Comparison of ENCODE assay signal across 8 cellular contexts in the genomic region with DNA sequence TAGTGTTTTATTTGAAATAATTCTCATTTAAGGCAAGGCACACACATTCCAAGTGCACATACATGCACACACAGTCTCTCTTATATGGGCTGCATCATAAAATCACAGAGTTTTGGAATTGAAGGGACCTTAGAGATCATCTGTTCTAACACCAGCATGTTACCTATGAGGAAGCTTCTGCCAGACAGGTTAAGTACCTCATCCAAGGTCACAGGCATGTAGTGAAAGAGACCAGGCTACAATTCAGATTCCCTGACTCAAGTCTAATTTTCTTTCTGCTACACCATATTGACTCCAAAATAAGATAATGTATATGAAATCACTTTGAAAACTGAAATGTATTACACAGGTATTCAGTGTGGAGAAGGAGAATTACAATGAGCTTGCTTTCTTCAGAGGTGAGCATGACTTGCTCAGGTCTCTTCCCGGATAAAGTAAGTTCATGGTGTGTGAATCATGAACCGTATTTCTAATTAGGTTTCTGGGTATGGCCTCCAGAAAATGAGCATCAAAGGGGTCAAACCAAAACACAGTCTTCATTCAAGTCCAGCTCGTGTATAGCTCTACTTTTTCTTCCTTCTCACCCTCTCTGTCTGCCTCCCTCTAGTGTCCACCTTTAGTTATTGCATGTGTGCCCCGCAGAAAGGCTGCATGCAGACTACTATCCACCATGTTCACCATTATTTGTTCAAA.
DNase-seq lines count a peak whose midpoint lies in the region; ATAC-seq and TF ChIP-seq lines count a peak whose summit lies in the region.

No MANE protein-coding gene starts in this region.

- H3K4me3 ChIP-seq in AG04450 (ENCODE audit: low read depth, low read length) (no peak overlapping the region), OCI-LY3 (ENCODE audit: low read length) (no peak overlapping the region), transverse colon (no peak overlapping the region)

- POLR2A ChIA-PET in AG04450 (lab: Yijun Ruan, JAX), result interaction anchor here (0.5 to 1.2 kb wide), 2 partner anchors 413 to 613 kb away, joined by 3 read pairs; no protein-coding TSS in a partner anchor

- H3K9me3 ChIP-seq in AG04450 (ENCODE audit: control insufficient read depth, insufficient read depth, low read length) (no peaks in the 10 kb centered on the region), OCI-LY3 (ENCODE audit: insufficient read depth, low read length) (no peaks in the 10 kb centered on the region), transverse colon (no peaks in the 10 kb centered on the region)

- peaks cover 21% of the 10 kb centered on the region for H3K27me3 ChIP-seq in AG04450 (ENCODE audit: control insufficient read depth, insufficient read depth, low read length)
- peaks cover 68% of the 10 kb centered on the region for H3K27me3 ChIP-seq in OCI-LY3 (ENCODE audit: low read depth, low read length)
- H3K27me3 ChIP-seq in transverse colon, result no peaks in the 10 kb centered on the region

- ATAC-seq in GM18502 (IDR thresholded peaks at IDR 0.05; ENCODE audit: poor library complexity, unreplicated experiment), result peak; percentile 71
- peak; percentile 77 to 81 for ATAC-seq in activated T-cell treated with anti-CD3 and anti-CD28 coated beads, Interleukin-2, amount 50 U/mL, for 4 hours

- H2AFZ ChIP-seq in OCI-LY3 (ENCODE audit: low read depth, low read length), result no peak overlapping the region

- whole genome bisulfite sequencing in transverse colon (ENCODE audit: low coverage in 1 of 2), 2 donors, result 25 to 31% methylated on average over 4 of the region's 4 CpGs

- in situ Hi-C loops in transverse colon (cut with MboI; ENCODE audit: low pct_ligation_motif_present in 1 of 4, low pct_unique_long_range_greater_than_20kb in 1 of 4, low sequenced_read_pairs in 3 of 4), result loop anchor here in 3 of 4 donors (10.0 kb wide), 4 partner anchors 400 to 660 kb away; partner anchors contain the start of gene FUT8 (in 1 of the 3)

- no peak for TF ChIP-seq POLR2A in transverse colon (IDR thresholded peaks at IDR 0.05)

- H3K4me1 ChIP-seq in OCI-LY3 (ENCODE audit: low read length) (no peaks in the 10 kb centered on the region), transverse colon (peaks cover 0 to 4% (median 0%) of the 10 kb centered on the region in 4 donors)

- peak; percentile 97 for TF ChIP-seq CTCF in AG04450 (IDR thresholded peaks at IDR 0.05; ENCODE audit: low read depth, low read length)
- TF ChIP-seq CTCF in OCI-LY3 (IDR thresholded peaks at IDR 0.05; ENCODE audit: low read depth, low read length), result peak; percentile 85
- peak; percentile 91 to 95 (median 92) for TF ChIP-seq CTCF in transverse colon (IDR thresholded peaks at IDR 0.05)

- H3K79me2 ChIP-seq in OCI-LY3 (ENCODE audit: low read length), result no peaks in the 10 kb centered on the region

- H3K36me3 ChIP-seq in OCI-LY3 (replicated peaks; ENCODE audit: low read depth, low read length) (no peaks in the 10 kb centered on the region), transverse colon (no peaks in the 10 kb centered on the region)

- H3K9ac ChIP-seq in OCI-LY3 (ENCODE audit: low read length), result no peak overlapping the region

- no peaks in the 10 kb centered on the region for H3K27me3 Mint-ChIP-seq in activated T-cell treated with anti-CD3 and anti-CD28 coated beads, Interleukin-2, amount 50 U/mL, for 4 hours (ENCODE audit: low read depth)

- TF ChIP-seq EP300 in transverse colon (IDR thresholded peaks at IDR 0.05; ENCODE audit: low read depth), result no peak

- H3K27ac ChIP-seq in AG04450 (ENCODE audit: low read depth, low read length) (no peak overlapping the region), OCI-LY3 (ENCODE audit: low read length) (no peak overlapping the region), transverse colon (no peak overlapping the region)

- no peaks in the 10 kb centered on the region for H4K20me1 ChIP-seq in OCI-LY3 (ENCODE audit: insufficient read depth, low read length)

- peaks cover 9% of the 10 kb centered on the region for H3K4me1 Mint-ChIP-seq in activated T-cell treated with anti-CD3 and anti-CD28 coated beads, Interleukin-2, amount 50 U/mL, for 4 hours (ENCODE audit: low read depth)

- intact Hi-C loops in transverse colon (cut with DNase I; ENCODE audit: low total_unique reads), result loop anchor here (5.0 to 10.0 kb wide), 2 partner anchors 412 to 660 kb away; partner anchors contain the start of gene FUT8

- H3K9me3 Mint-ChIP-seq in activated T-cell treated with anti-CD3 and anti-CD28 coated beads, Interleukin-2, amount 50 U/mL, for 4 hours, result no peaks in the 10 kb centered on the region

- DNase-seq in AG04450 (ENCODE audit: low read depth, low spot score) (peak; percentile 41), HuH-7 (ENCODE audit: low spot score) (peak; percentile 38), fibroblast of peridontal ligament (ENCODE audit: extremely low read depth) (peak; percentile 80), occipital lobe (lab: John Stamatoyannopoulos, UW) (peak; percentile 1), transverse colon (peak; percentile 61)
- peak; percentile 51 for DNase-seq in activated T-cell treated with anti-CD3 and anti-CD28 coated beads, Interleukin-2, amount 50 U/mL, for 4 hours

- no peaks in the 10 kb centered on the region for H3K36me3 Mint-ChIP-seq in activated T-cell treated with anti-CD3 and anti-CD28 coated beads, Interleukin-2, amount 50 U/mL, for 4 hours (ENCODE audit: insufficient read depth)

- H3K4me3 Mint-ChIP-seq in activated T-cell treated with anti-CD3 and anti-CD28 coated beads, Interleukin-2, amount 50 U/mL, for 4 hours, result no peak overlapping the region

- peak overlapping the region; percentile 19; the same call in 1 of the 2 replicates for H3K4me2 ChIP-seq in OCI-LY3 (ENCODE audit: low read length)

- CTCF ChIA-PET in AG04450 (lab: Charles Lee), result interaction anchor here (0.5 to 9.2 kb wide), 95 partner anchors 8 to 1491 kb away, joined by 3 to 359 read pairs (median 4); partner anchors contain the start of gene FUT8

Comparison
In these comparisons a context has a peak if more than half of its experiments do, and no peak if none do; other contexts are left out.
1. DNase-seq: peak in every context shown above with its lines; median percentile 80 in fibroblast of peridontal ligament; 61 in transverse colon; 51 in activated T-cell treated with anti-CD3 and anti-CD28 coated beads, Interleukin-2, amount 50 U/mL, for 4 hours; 41 in AG04450; 38 in HuH-7; 1 in occipital lobe.